ENCODE assay signal across 8 cellular contexts in the genomic region with DNA sequence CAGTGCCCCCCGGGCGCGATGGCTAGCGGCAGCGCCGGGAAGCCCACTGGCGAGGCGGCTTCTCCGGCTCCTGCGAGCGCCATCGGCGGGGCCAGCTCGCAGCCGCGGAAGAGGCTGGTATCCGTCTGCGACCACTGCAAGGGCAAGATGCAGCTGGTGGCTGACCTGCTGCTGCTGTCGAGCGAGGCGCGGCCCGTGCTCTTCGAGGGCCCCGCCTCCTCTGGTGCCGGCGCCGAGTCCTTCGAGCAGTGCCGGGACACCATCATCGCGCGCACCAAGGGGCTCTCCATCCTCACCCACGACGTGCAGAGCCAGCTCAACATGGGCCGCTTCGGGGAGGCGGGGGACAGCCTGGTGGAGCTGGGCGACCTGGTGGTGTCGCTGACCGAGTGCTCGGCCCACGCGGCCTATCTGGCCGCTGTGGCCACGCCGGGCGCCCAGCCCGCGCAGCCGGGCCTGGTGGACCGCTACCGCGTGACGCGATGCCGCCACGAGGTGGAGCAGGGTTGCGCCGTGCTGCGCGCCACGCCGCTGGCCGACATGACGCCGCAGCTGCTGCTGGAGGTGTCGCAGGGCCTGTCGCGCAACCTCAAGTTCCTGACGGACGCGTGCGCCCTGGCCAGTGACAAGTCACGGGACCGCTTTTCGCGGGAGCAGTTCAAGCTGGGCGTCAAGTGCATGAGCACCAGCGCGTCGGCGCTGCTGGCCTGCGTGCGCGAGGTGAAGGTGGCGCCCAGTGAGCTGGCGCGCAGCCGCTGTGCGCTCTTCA. TPM values are rescaled to one million over a fixed set of nuclear protein-coding genes. Genes with fewer than 3 reads are reported as not detected.
A peak's percentile ranks its signal among the peaks of the same experiment; 100 is the strongest.
DNase-seq lines count a peak whose midpoint lies in the region; ATAC-seq and TF ChIP-seq lines count a peak whose summit lies in the region.

No MANE protein-coding gene starts in this region.

- H3K27ac ChIP-seq in KOPT-K1 (ENCODE audit: low read depth, low read length, poor library complexity, severe bottlenecking) = peak overlapping the region; percentile 93
- H3K27ac ChIP-seq in muscle layer of duodenum (ENCODE audit: low read length) = peak overlapping the region; percentile 51

- TF ChIP-seq CTCF in BE2C (IDR thresholded peaks at IDR 0.05; ENCODE audit: low read depth, low read length) = no peak

- H3K27me3 ChIP-seq in BE2C = no peaks in the 10 kb centered on the region
- H3K27me3 ChIP-seq in muscle layer of duodenum (ENCODE audit: low read depth, low read length) = no peaks in the 10 kb centered on the region

- DNase-seq in BE2C (peak; percentile 12), ecto neural progenitor cell (ENCODE audit: low spot score) (peak; percentile 58), NCI-H146 (lab: John Stamatoyannopoulos, UW) (no peak)
- DNase-seq in stimulated activated CD4-positive, alpha-beta T cell treated with anti-CD3 and anti-CD28 coated beads, Interleukin-4, amount 100 ng/mL, for 24 hours = no peak

- ATAC-seq in GM21576 (IDR thresholded peaks at IDR 0.05; ENCODE audit: unreplicated experiment) (no peak), GM18498 (IDR thresholded peaks at IDR 0.05; ENCODE audit: unreplicated experiment) (no peak)

- no peaks in the 10 kb centered on the region for H3K9me3 ChIP-seq in BE2C
- no peaks in the 10 kb centered on the region for H3K9me3 ChIP-seq in KOPT-K1 (ENCODE audit: insufficient read depth, low read length, poor library complexity, severe bottlenecking)
- no peaks in the 10 kb centered on the region for H3K9me3 ChIP-seq in muscle layer of duodenum (ENCODE audit: control insufficient read depth in 1 of 2, low read length in 2 of 2)

- H3K4me1 ChIP-seq in BE2C (no peaks in the 10 kb centered on the region), muscle layer of duodenum (ENCODE audit: control insufficient read depth in 1 of 2, insufficient read depth in 2 of 2, low read length in 2 of 2) (peaks cover 3 to 28% of the 10 kb centered on the region in 2 donors)

- peak overlapping the region; percentile 83 for H3K4me3 ChIP-seq in BE2C (ENCODE audit: low read depth, low read length)
- H3K4me3 ChIP-seq in muscle layer of duodenum (ENCODE audit: low read depth in 1 of 2, low read length in 2 of 2) = peak overlapping the region; percentile 44 to 76

- H3K36me3 ChIP-seq in BE2C (peaks cover 5% of the 10 kb centered on the region), KOPT-K1 (ENCODE audit: insufficient read depth, low read length) (peaks cover 25% of the 10 kb centered on the region; the same call in 1 of the 2 replicates), muscle layer of duodenum (ENCODE audit: control insufficient read depth in 1 of 2, insufficient read depth in 2 of 2, low read length in 2 of 2) (peaks cover 0 to 9% of the 10 kb centered on the region in 2 donors)

RNA-seq across cellular contexts. Expression of a gene that starts 1.7 kb away (rescaled TPM):
- 12.3 TPM for polyA plus RNA-seq in BE2C (2012; ENCODE audit: insufficient read depth, insufficient read length, low read depth)

RNA-seq across cellular contexts. Expression of a gene that starts 12.8 kb away (rescaled TPM):
- 50.1 TPM for polyA plus RNA-seq in BE2C (2012; ENCODE audit: insufficient read depth, insufficient read length, low read depth)

Comparison
In these comparisons a context has a peak if more than half of its experiments do, and no peak if none do; other contexts are left out.
1. DNase-seq: peak in BE2C (single experiment) and ecto neural progenitor cell (single experiment); none in stimulated activated CD4-positive, alpha-beta T cell treated with anti-CD3 and anti-CD28 coated beads, Interleukin-4, amount 100 ng/mL, for 24 hours (single experiment) and NCI-H146 (single experiment).